18 cellular contexts compared by ENCODE assay signal in genomic region chr2:239715606-239716005, GRCh38.
"Had no signal": no experiment of that assay in that cellular context is flagged by ENCODE, and none has a peak within 500 bp of the region (broad histone marks: within the 10 kb centered on the region; RNA-seq: fewer than 3 reads in every experiment).

No MANE protein-coding gene starts in this region.

- H3K27me3 Mint-ChIP-seq: activated naive CD8-positive, alpha-beta T cell treated with anti-CD3 and anti-CD28 coated beads for 36 hours had no signal

- DNase-seq: activated CD4-positive, alpha-beta T cell treated with anti-CD3 and anti-CD28 coated beads, Interleukin-2, amount 10 ng/mL, durations not matched to agents 7 days and 5 days; activated CD8-positive, alpha-beta memory T cell treated with anti-CD3 and anti-CD28 coated beads for 24 hours; activated naive CD4-positive, alpha-beta T cell; activated naive CD8-positive, alpha-beta T cell treated with anti-CD3 and anti-CD28 coated beads for 36 hours; amygdala; body of pancreas; central memory CD4-positive, alpha-beta T cell; colonic mucosa; erythroblast; foreskin melanocyte; glutamatergic neuron; hippocampal formation; left ventricle myocardium inferior; stimulated activated naive CD8-positive, alpha-beta T cell treated with anti-CD3 and anti-CD28 coated beads, Interleukin-15, Interleukin-2, amounts not matched to agents 100 U/mL and 50 U/mL, for 24 hours had no signal

- H3K4me1 Mint-ChIP-seq: activated CD4-positive, alpha-beta T cell treated with anti-CD3 and anti-CD28 coated beads, Interleukin-2, amount 10 ng/mL, durations not matched to agents 7 days and 5 days; activated naive CD8-positive, alpha-beta T cell treated with anti-CD3 and anti-CD28 coated beads for 36 hours; memory B cell; naive thymus-derived CD8-positive, alpha-beta T cell had no signal

- ATAC-seq: activated CD4-positive, CD25-positive, alpha-beta regulatory T cell treated with anti-CD3 and anti-CD28 coated beads, Interleukin-2, amount 50 U/mL, for 24 hours; body of pancreas; naive thymus-derived CD8-positive, alpha-beta T cell; stimulated activated naive CD8-positive, alpha-beta T cell treated with anti-CD3 and anti-CD28 coated beads, Interleukin-15, Interleukin-2, amounts not matched to agents 100 U/mL and 50 U/mL, for 24 hours had no signal

- H3K27ac Mint-ChIP-seq: activated CD4-positive, alpha-beta T cell treated with anti-CD3 and anti-CD28 coated beads, Interleukin-2, amount 10 ng/mL, durations not matched to agents 7 days and 5 days; activated naive CD8-positive, alpha-beta T cell treated with anti-CD3 and anti-CD28 coated beads for 36 hours; activated T-helper 1 cell treated with anti-CD3 and anti-CD28 coated beads, Interleukin-12 subunit alpha, Interleukin-12 subunit beta, Interleukin-2, Interleukin-4 antibody, amounts not matched to agents 30 ng/mL and 10 ng/mL and 1 ng/mL, durations not matched to agents 14 hours and 24 hours and 36 hours; memory B cell; naive thymus-derived CD8-positive, alpha-beta T cell had no signal

- H3K4me3 Mint-ChIP-seq: activated CD4-positive, alpha-beta T cell treated with anti-CD3 and anti-CD28 coated beads, Interleukin-2, amount 10 ng/mL, durations not matched to agents 7 days and 5 days; activated naive CD8-positive, alpha-beta T cell treated with anti-CD3 and anti-CD28 coated beads for 36 hours; activated T-helper 1 cell treated with anti-CD3 and anti-CD28 coated beads, Interleukin-12 subunit alpha, Interleukin-12 subunit beta, Interleukin-2, Interleukin-4 antibody, amounts not matched to agents 30 ng/mL and 10 ng/mL and 1 ng/mL, durations not matched to agents 14 hours and 24 hours and 36 hours; memory B cell; naive thymus-derived CD8-positive, alpha-beta T cell had no signal

- H3K27ac ChIP-seq: body of pancreas, colonic mucosa, left ventricle myocardium inferior had no signal
